ENCODE assay signal across 9 cellular contexts in genomic region chr1:26290061-26290415, GRCh38. TPM values are rescaled to one million over a fixed set of nuclear protein-coding genes. Genes with fewer than 3 reads are reported as not detected.
DNase-seq lines count a peak whose midpoint lies in the region; ATAC-seq and TF ChIP-seq lines count a peak whose summit lies in the region.
"Had no signal": no experiment of that assay in that cellular context is flagged by ENCODE, and none has a peak within 500 bp of the region (broad histone marks: within the 10 kb centered on the region; RNA-seq: fewer than 3 reads in every experiment).

No MANE protein-coding gene starts in this region.

- ATAC-seq in left lobe of liver, result peak; percentile 22
- ATAC-seq in upper lobe of left lung (ENCODE audit: low FRiP score in 2 of 2), result peak; percentile 5 to 13
- ATAC-seq in omental fat pad (ENCODE audit: low FRiP score), result no peak
- no peak for ATAC-seq in GM21576 (IDR thresholded peaks at IDR 0.05; ENCODE audit: unreplicated experiment)
- ATAC-seq in GM21825 (IDR thresholded peaks at IDR 0.05; ENCODE audit: unreplicated experiment), result no peak

- peaks cover 74% of the 10 kb centered on the region for H3K4me1 Mint-ChIP-seq in activated naive CD4-positive, alpha-beta T cell treated with anti-CD3 and anti-CD28 coated beads, Interleukin-2, amount 10 ng/mL, durations not matched to agents 7 days and 5 days

- no peaks in the 10 kb centered on the region for H3K9me3 Mint-ChIP-seq in activated naive CD4-positive, alpha-beta T cell treated with anti-CD3 and anti-CD28 coated beads, Interleukin-2, amount 10 ng/mL, durations not matched to agents 7 days and 5 days

- H3K4me3 Mint-ChIP-seq in activated naive CD4-positive, alpha-beta T cell treated with anti-CD3 and anti-CD28 coated beads, Interleukin-2, amount 10 ng/mL, durations not matched to agents 7 days and 5 days, result peak overlapping the region; percentile 53

- H3K9me3 ChIP-seq in WERI-Rb-1 (ENCODE audit: severe bottlenecking), result no peaks in the 10 kb centered on the region
- H3K9me3 ChIP-seq in upper lobe of left lung, result no peaks in the 10 kb centered on the region

- 46 to 65% methylated on average over 6 of the region's 6 CpGs for WGBS in upper lobe of left lung, 2 donors

- no peak for TF ChIP-seq EP300 in upper lobe of left lung (IDR thresholded peaks at IDR 0.05)

- peaks cover 10 to 64% (median 55%) of the 10 kb centered on the region in 4 donors for H3K4me1 ChIP-seq in upper lobe of left lung

- TF ChIP-seq CTCF in WERI-Rb-1 (IDR thresholded peaks at IDR 0.05; ENCODE audit: low read depth, low read length) (no peak), upper lobe of left lung (IDR thresholded peaks at IDR 0.05) (no peak), omental fat pad (IDR thresholded peaks at IDR 0.05) (no peak)

- H3K27ac Mint-ChIP-seq in activated naive CD4-positive, alpha-beta T cell treated with anti-CD3 and anti-CD28 coated beads, Interleukin-2, amount 10 ng/mL, durations not matched to agents 7 days and 5 days, result peak overlapping the region; percentile 98

- H3K36me3 Mint-ChIP-seq in activated naive CD4-positive, alpha-beta T cell treated with anti-CD3 and anti-CD28 coated beads, Interleukin-2, amount 10 ng/mL, durations not matched to agents 7 days and 5 days, result peaks cover 25% of the 10 kb centered on the region

- H3K4me3 ChIP-seq in WERI-Rb-1 (ENCODE audit: low read depth, low read length), result no peak overlapping the region
- H3K4me3 ChIP-seq in upper lobe of left lung, result no peak overlapping the region
- H3K4me3 ChIP-seq: dorsolateral prefrontal cortex had no signal

- H3K27me3 ChIP-seq in WERI-Rb-1 (ENCODE audit: insufficient read depth, low read depth, severe bottlenecking), result no peaks in the 10 kb centered on the region
- H3K27me3 ChIP-seq in upper lobe of left lung, result no peaks in the 10 kb centered on the region
- H3K27me3 ChIP-seq: dorsolateral prefrontal cortex had no signal

- peak overlapping the region; percentile 66 for H3K27ac ChIP-seq in WERI-Rb-1
- peak overlapping the region; percentile 78 to 97 (median 84) for H3K27ac ChIP-seq in upper lobe of left lung

- TF ChIP-seq POLR2A in upper lobe of left lung (IDR thresholded peaks at IDR 0.05), result no peak

- no peaks in the 10 kb centered on the region for H3K36me3 ChIP-seq in WERI-Rb-1
- H3K36me3 ChIP-seq in upper lobe of left lung, result no peaks in the 10 kb centered on the region

- CTCF ChIA-PET in activated naive CD4-positive, alpha-beta T cell treated with anti-CD3 and anti-CD28 coated beads, Interleukin-2, amount 10 ng/mL, durations not matched to agents 7 days and 5 days (lab: Charles Lee), result interaction anchor here (2.7 to 18.0 kb wide), 5 partner anchors 11 to 127 kb away, joined by 9 to 632 read pairs (median 76); partner anchors contain the start of genes CD52 and UBXN11

- H3K27me3 Mint-ChIP-seq in activated naive CD4-positive, alpha-beta T cell treated with anti-CD3 and anti-CD28 coated beads, Interleukin-2, amount 10 ng/mL, durations not matched to agents 7 days and 5 days, result no peaks in the 10 kb centered on the region

- DNase-seq in activated naive CD4-positive, alpha-beta T cell treated with anti-CD3 and anti-CD28 coated beads, Interleukin-2, amount 10 ng/mL, durations not matched to agents 7 days and 5 days, result no peak
- DNase-seq in activated naive CD4-positive, alpha-beta T cell treated with anti-CD3 and anti-CD28 coated beads, Interleukin-2, amount 50 U/mL, for 16 hours, result no peak
- no peak for DNase-seq in WERI-Rb-1
- DNase-seq in left lobe of liver (ENCODE audit: low spot score), result no peak
- peak in 1 of 2 donors; percentile 44 for DNase-seq in upper lobe of left lung
- no peak for DNase-seq in omental fat pad (ENCODE audit: low spot score)
- DNase-seq: dorsolateral prefrontal cortex had no signal

RNA-seq across cellular contexts. Expression of gene SH3BGRL3, which starts 10.2 kb away (rescaled TPM):
- total RNA-seq in left lobe of liver (31.5 TPM), upper lobe of left lung (100 to 1,000 TPM in 4 of 6 donors, 10 to 100 TPM in 2; 39.1 to 271 (median 156) TPM), omental fat pad (100 to 1,000 TPM in 1 of 4 donors, 10 to 100 TPM in 3; 42.4 to 124 (median 82.4) TPM)

RNA-seq across cellular contexts. Expression of gene UBXN11, which starts 16.4 kb away (rescaled TPM):
- total RNA-seq in left lobe of liver (7.8 TPM), upper lobe of left lung (100 to 1,000 TPM in 2 of 6 donors, 10 to 100 TPM in 4; 25.7 to 194 (median 62.5) TPM), omental fat pad (10 to 100 TPM; 12.2 to 23.8 (median 17.7) TPM)

RNA-seq across cellular contexts. Expression of gene CD52, which starts 27.7 kb away (rescaled TPM):
- total RNA-seq in left lobe of liver (3.0 TPM), upper lobe of left lung (100 to 1,000 TPM in 5 of 6 donors, 10 to 100 TPM in 1; 74.4 to 437 (median 172) TPM), omental fat pad (100 to 1,000 TPM in 1 of 4 donors, 10 to 100 TPM in 1, 1 to 10 TPM in 1, not detected in 1; 4.3 to 227 (median 13.2) TPM)

RNA-seq across cellular contexts. Expression of gene CEP85, which starts 56.0 kb away (rescaled TPM):
- total RNA-seq in left lobe of liver, result 5.5 TPM
- 10 to 100 TPM; 10.1 to 16.8 (median 10.7) TPM for total RNA-seq in upper lobe of left lung
- 1 to 10 TPM; 4.3 to 6.1 (median 5.3) TPM for total RNA-seq in omental fat pad

Comparison
In these comparisons a context has a peak if more than half of its experiments do, and no peak if none do; other contexts are left out.
1. ATAC-seq: peak in left lobe of liver (single experiment) and upper lobe of left lung (2 of 2); none in omental fat pad (single experiment), GM21576 (single experiment) and GM21825 (single experiment).